38 cellular contexts compared by ENCODE assay signal in genomic region chr9:95346021-95346420, GRCh38.
"Had no signal": no experiment of that assay in that cellular context is flagged by ENCODE, and none has a peak within 500 bp of the region (broad histone marks: within the 10 kb centered on the region; RNA-seq: fewer than 3 reads in every experiment).

No MANE protein-coding gene starts in this region.

- ATAC-seq: activated naive CD4-positive, alpha-beta T cell treated with anti-CD3 and anti-CD28 coated beads, Interleukin-2, amount 50 U/mL, for 72 hours; activated naive CD8-positive, alpha-beta T cell treated with anti-CD3 and anti-CD28 coated beads, Interleukin-2, amount 50 U/mL, for 24 hours; activated T-cell treated with anti-CD3 and anti-CD28 coated beads, Interleukin-2, amount 50 U/mL, for 4 hours; activated T-cell treated with anti-CD3 and anti-CD28 coated beads, Interleukin-2, amount 50 U/mL, for 72 hours; activated T-helper 17 cell treated with anti-CD3 and anti-CD28 coated beads, Interleukin-2, amount 50 U/mL, for 72 hours; body of pancreas had no signal

- H3K4me3 ChIP-seq: adrenal gland, ascending aorta, body of pancreas, breast epithelium, cardiac muscle cell had no signal

- H3K27ac Mint-ChIP-seq: activated naive CD4-positive, alpha-beta T cell treated with anti-CD3 and anti-CD28 coated beads for 36 hours; activated naive CD4-positive, alpha-beta T cell treated with anti-CD3 and anti-CD28 coated beads, Interleukin-2, amount 10 ng/mL, durations not matched to agents 7 days and 5 days; activated naive CD4-positive, alpha-beta T cell treated with anti-CD3 and anti-CD28 coated beads, Interleukin-2, amount 50 U/mL, for 24 hours; activated naive CD4-positive, alpha-beta T cell treated with anti-CD3 and anti-CD28 coated beads, Interleukin-2, amount 50 U/mL, for 72 hours; activated naive CD8-positive, alpha-beta T cell; activated naive CD8-positive, alpha-beta T cell treated with anti-CD3 and anti-CD28 coated beads for 36 hours; activated naive CD8-positive, alpha-beta T cell treated with anti-CD3 and anti-CD28 coated beads, Interleukin-2, amount 10 ng/mL, durations not matched to agents 7 days and 5 days; activated naive CD8-positive, alpha-beta T cell treated with anti-CD3 and anti-CD28 coated beads, Interleukin-2, amount 50 U/mL, for 24 hours; activated T-cell treated with anti-CD3 and anti-CD28 coated beads, Interleukin-2, amount 50 U/mL, for 24 hours; activated T-cell treated with anti-CD3 and anti-CD28 coated beads, Interleukin-2, amount 50 U/mL, for 72 hours; activated T-helper 1 cell treated with anti-CD3 and anti-CD28 coated beads, Interleukin-12 subunit alpha, Interleukin-12 subunit beta, Interleukin-2, Interleukin-4 antibody, amounts not matched to agents 30 ng/mL and 10 ng/mL and 1 ng/mL, durations not matched to agents 14 hours and 24 hours and 36 hours; activated T-helper 17 cell treated with anti-CD3 and anti-CD28 coated beads, Interleukin-2, amount 50 U/mL, for 72 hours; activated T-helper 2 cell treated with anti-CD3 and anti-CD28 coated beads, Interferon-gamma antibody, Interleukin-2, Interleukin-4, amounts not matched to agents 10 μg/mL and 5 μg/mL and 100 μg/mL, durations not matched to agents 14 hours and 24 hours and 36 hours; brain had no signal

- H3K9me3 ChIP-seq: adrenal gland, ascending aorta, body of pancreas, breast epithelium had no signal

- H3K36me3 Mint-ChIP-seq: activated naive CD4-positive, alpha-beta T cell treated with anti-CD3 and anti-CD28 coated beads, Interleukin-2, amount 10 ng/mL, durations not matched to agents 7 days and 5 days; activated naive CD4-positive, alpha-beta T cell treated with anti-CD3 and anti-CD28 coated beads, Interleukin-2, amount 50 U/mL, for 24 hours; activated naive CD4-positive, alpha-beta T cell treated with anti-CD3 and anti-CD28 coated beads, Interleukin-2, amount 50 U/mL, for 72 hours; activated naive CD8-positive, alpha-beta T cell; activated naive CD8-positive, alpha-beta T cell treated with anti-CD3 and anti-CD28 coated beads for 36 hours; activated naive CD8-positive, alpha-beta T cell treated with anti-CD3 and anti-CD28 coated beads, Interleukin-2, amount 10 ng/mL, durations not matched to agents 7 days and 5 days had no signal

- H3K27ac ChIP-seq: adrenal gland, ascending aorta, body of pancreas, brain microvascular endothelial cell, breast epithelium, cardiac muscle cell had no signal

- H3K9me3 Mint-ChIP-seq: activated naive CD4-positive, alpha-beta T cell treated with anti-CD3 and anti-CD28 coated beads for 36 hours; activated naive CD4-positive, alpha-beta T cell treated with anti-CD3 and anti-CD28 coated beads, Interleukin-2, amount 10 ng/mL, durations not matched to agents 7 days and 5 days; activated naive CD4-positive, alpha-beta T cell treated with anti-CD3 and anti-CD28 coated beads, Interleukin-2, amount 50 U/mL, for 24 hours; activated naive CD4-positive, alpha-beta T cell treated with anti-CD3 and anti-CD28 coated beads, Interleukin-2, amount 50 U/mL, for 72 hours; activated naive CD8-positive, alpha-beta T cell treated with anti-CD3 and anti-CD28 coated beads for 36 hours; activated naive CD8-positive, alpha-beta T cell treated with anti-CD3 and anti-CD28 coated beads, Interleukin-2, amount 10 ng/mL, durations not matched to agents 7 days and 5 days; activated naive CD8-positive, alpha-beta T cell treated with anti-CD3 and anti-CD28 coated beads, Interleukin-2, amount 50 U/mL, for 24 hours; activated T-cell treated with anti-CD3 and anti-CD28 coated beads, Interleukin-2, amount 50 U/mL, for 24 hours; activated T-cell treated with anti-CD3 and anti-CD28 coated beads, Interleukin-2, amount 50 U/mL, for 4 hours; activated T-cell treated with anti-CD3 and anti-CD28 coated beads, Interleukin-2, amount 50 U/mL, for 72 hours; activated T-helper 1 cell treated with anti-CD3 and anti-CD28 coated beads, Interleukin-12 subunit alpha, Interleukin-12 subunit beta, Interleukin-2, Interleukin-4 antibody, amounts not matched to agents 30 ng/mL and 10 ng/mL and 1 ng/mL, durations not matched to agents 14 hours and 24 hours and 36 hours; activated T-helper 17 cell treated with anti-CD3 and anti-CD28 coated beads, Interleukin-2, amount 50 U/mL, for 72 hours; activated T-helper 2 cell treated with anti-CD3 and anti-CD28 coated beads, Interferon-gamma antibody, Interleukin-2, Interleukin-4, amounts not matched to agents 10 μg/mL and 5 μg/mL and 100 μg/mL, durations not matched to agents 14 hours and 24 hours and 36 hours; central memory CD8-positive, alpha-beta T cell had no signal

- H3K36me3 ChIP-seq: adrenal gland, ascending aorta, brain microvascular endothelial cell, breast epithelium, cardiac muscle cell had no signal

- H3K4me1 Mint-ChIP-seq: central memory CD8-positive, alpha-beta T cell had no signal

- H3K4me3 Mint-ChIP-seq: activated naive CD4-positive, alpha-beta T cell treated with anti-CD3 and anti-CD28 coated beads for 36 hours; activated naive CD4-positive, alpha-beta T cell treated with anti-CD3 and anti-CD28 coated beads, Interleukin-2, amount 10 ng/mL, durations not matched to agents 7 days and 5 days; activated naive CD4-positive, alpha-beta T cell treated with anti-CD3 and anti-CD28 coated beads, Interleukin-2, amount 50 U/mL, for 24 hours; activated naive CD8-positive, alpha-beta T cell; activated naive CD8-positive, alpha-beta T cell treated with anti-CD3 and anti-CD28 coated beads for 36 hours; activated naive CD8-positive, alpha-beta T cell treated with anti-CD3 and anti-CD28 coated beads, Interleukin-2, amount 10 ng/mL, durations not matched to agents 7 days and 5 days; activated naive CD8-positive, alpha-beta T cell treated with anti-CD3 and anti-CD28 coated beads, Interleukin-2, amount 50 U/mL, for 24 hours; activated T-cell treated with anti-CD3 and anti-CD28 coated beads, Interleukin-2, amount 50 U/mL, for 24 hours; activated T-cell treated with anti-CD3 and anti-CD28 coated beads, Interleukin-2, amount 50 U/mL, for 4 hours; activated T-cell treated with anti-CD3 and anti-CD28 coated beads, Interleukin-2, amount 50 U/mL, for 72 hours; activated T-helper 1 cell treated with anti-CD3 and anti-CD28 coated beads, Interleukin-12 subunit alpha, Interleukin-12 subunit beta, Interleukin-2, Interleukin-4 antibody, amounts not matched to agents 30 ng/mL and 10 ng/mL and 1 ng/mL, durations not matched to agents 14 hours and 24 hours and 36 hours; activated T-helper 17 cell treated with anti-CD3 and anti-CD28 coated beads, Interleukin-2, amount 50 U/mL, for 72 hours; brain; central memory CD8-positive, alpha-beta T cell had no signal

- H3K4me1 ChIP-seq: ascending aorta, breast epithelium had no signal

- DNase-seq: activated effector memory CD4-positive, alpha-beta T cell treated with anti-CD3 and anti-CD28 coated beads, Interleukin-2, amount 50 U/mL, for 16 hours; activated gamma-delta T cell; activated gamma-delta T cell treated with Interleukin-2 at 50 U/mL for 16 hours; activated naive CD4-positive, alpha-beta T cell; activated naive CD4-positive, alpha-beta T cell treated with anti-CD3 and anti-CD28 coated beads for 36 hours; activated naive CD4-positive, alpha-beta T cell treated with anti-CD3 and anti-CD28 coated beads, Interleukin-2, amount 10 ng/mL, durations not matched to agents 7 days and 5 days; activated naive CD4-positive, alpha-beta T cell treated with anti-CD3 and anti-CD28 coated beads, Interleukin-2, amount 50 U/mL, for 16 hours; activated naive CD4-positive, alpha-beta T cell treated with Interleukin-2 at 50 U/mL for 16 hours; activated naive CD8-positive, alpha-beta T cell treated with anti-CD3 and anti-CD28 coated beads for 36 hours; activated naive CD8-positive, alpha-beta T cell treated with anti-CD3 and anti-CD28 coated beads, Interleukin-2, amount 10 ng/mL, durations not matched to agents 7 days and 5 days; activated naive CD8-positive, alpha-beta T cell treated with anti-CD3 and anti-CD28 coated beads, Interleukin-2, amount 50 U/mL, for 24 hours; activated T-cell treated with anti-CD3 and anti-CD28 coated beads for 4 hours; activated T-cell treated with anti-CD3 and anti-CD28 coated beads, Interleukin-2, amount 50 U/mL, for 1 hour; activated T-cell treated with anti-CD3 and anti-CD28 coated beads, Interleukin-2, amount 50 U/mL, for 24 hours; activated T-cell treated with anti-CD3 and anti-CD28 coated beads, Interleukin-2, amount 50 U/mL, for 4 hours; activated T-cell treated with anti-CD3 and anti-CD28 coated beads, Interleukin-2, amount 50 U/mL, for 48 hours; activated T-cell treated with anti-CD3 and anti-CD28 coated beads, Interleukin-2, amount 50 U/mL, for 72 hours; adrenal gland; amniotic stem cell; amygdala; anterior cingulate cortex; aorta; body of pancreas; brain microvascular endothelial cell; caudate nucleus; central memory CD4-positive, alpha-beta T cell; cerebellar nuclear complex had no signal
